Comparison of ENCODE assay signal across 28 cellular contexts in the genomic region with DNA sequence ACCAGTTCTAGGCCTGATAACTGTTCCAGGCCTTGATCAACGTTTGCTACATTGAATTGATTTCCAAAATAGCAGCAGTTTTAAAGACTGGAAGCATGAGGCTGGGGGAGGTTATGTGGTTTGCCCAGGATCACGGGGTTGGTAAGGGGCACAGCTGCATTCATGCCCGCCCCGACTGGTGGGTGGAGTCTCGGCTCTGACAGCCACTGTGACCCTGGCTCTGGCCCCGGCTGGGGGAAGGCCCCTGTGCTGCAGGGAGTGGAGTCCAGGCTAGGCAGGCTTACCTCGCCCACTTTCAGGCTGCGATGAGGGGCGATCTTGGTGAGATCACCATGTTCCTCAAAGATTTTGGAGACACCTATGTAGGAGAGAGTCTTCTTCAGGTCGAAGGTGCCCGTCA. TPM values are rescaled to one million over a fixed set of nuclear protein-coding genes. Genes with fewer than 3 reads are reported as not detected.
"Had no signal": no experiment of that assay in that cellular context is flagged by ENCODE, and none has a peak within 500 bp of the region (broad histone marks: within the 10 kb centered on the region; RNA-seq: fewer than 3 reads in every experiment).

No MANE protein-coding gene starts in this region.

- H3K9me2 ChIP-seq: SK-N-SH had no signal

- H3K4me2 ChIP-seq: KMS-11, SK-N-SH had no signal

- H3K36me3 Mint-ChIP-seq: IgD-negative memory B cell had no signal

- H3K27ac ChIP-seq: KMS-11, RWPE1 had no signal

- FAIRE-seq: K562 had no signal

- H3K4me3 ChIP-seq: K562 had no signal

- DNase-seq: MV-4-11, NCI-H1048, NCI-H1105, NCI-H1417, NCI-H1436 treated with DMSO at 0.1 percent for 48 hours, NCI-H1694, NCI-H187 treated with DMSO at 0.1 percent for 48 hours, NCI-H2081, NCI-H2107, NCI-H2227 treated with DMSO at 0.1 percent for 48 hours, NCI-H524, NCI-H526 treated with DMSO at 0.1 percent for 48 hours, NCI-H748 treated with DMSO at 0.1 percent for 48 hours, PC-3, SHP77, SK-N-SH, T-helper 1 cell had no signal

- H3K9me3 ChIP-seq: SK-N-SH had no signal

- H3K9ac ChIP-seq: KMS-11, SK-N-SH had no signal

- H3K27ac Mint-ChIP-seq: IgD-negative memory B cell had no signal

- H3K4me3 Mint-ChIP-seq: IgD-negative memory B cell had no signal

- ATAC-seq: K562, Panc1, PC-3 had no signal

RNA-seq across cellular contexts. Expression of a gene that starts 13.3 kb away (rescaled TPM):
- total RNA-seq: HT1080, K562, LHCN-M2, MCF 10A, NCI-H460, OCI-LY7, PC-3, SK-MEL-5 had no signal

RNA-seq across cellular contexts. Expression of a gene that starts 19.9 kb away (rescaled TPM):
- total RNA-seq: HT1080, K562, LHCN-M2, MCF 10A, NCI-H460, OCI-LY7, PC-3, SK-MEL-5 had no signal

RNA-seq across cellular contexts. Expression of a gene that starts 36.7 kb away (rescaled TPM):
- total RNA-seq: HT1080, K562, LHCN-M2, MCF 10A, NCI-H460, OCI-LY7, PC-3, SK-MEL-5 had no signal
